ENCODE assay signal across 8 cellular contexts in genomic region chr17:8222630-8223355, GRCh38. TPM values are rescaled to one million over a fixed set of nuclear protein-coding genes. Genes with fewer than 3 reads are reported as not detected.
DNase-seq lines count a peak whose midpoint lies in the region; ATAC-seq, FAIRE-seq and TF ChIP-seq lines count a peak whose summit lies in the region.

No MANE protein-coding gene starts in this region.

- intact Hi-C loops in activated T-helper 1 cell treated with anti-CD3 and anti-CD28 coated beads, Interleukin-12 subunit alpha, Interleukin-12 subunit beta, Interleukin-2, Interleukin-4 antibody, amounts not matched to agents 30 ng/mL and 10 ng/mL and 1 ng/mL, durations not matched to agents 14 hours and 24 hours and 36 hours (cut with micrococcal nuclease), result loop anchor here (1.0 to 10.0 kb wide), 11 partner anchors 25 to 522 kb away; partner anchors contain the start of genes CCDC42, KRABD2 and RANGRF

- no peaks in the 10 kb centered on the region for H3K27me3 ChIP-seq in fibroblast of lung (ENCODE audit: control insufficient read depth, insufficient read depth, low read length)

- POLR2A ChIA-PET in naive thymus-derived CD8-positive, alpha-beta T cell (lab: Charles Lee), result interaction anchor here (0.6 to 15.7 kb wide), 20 partner anchors 13 to 537 kb away, joined by 3 to 437 read pairs (median 30); partner anchors contain the start of genes ALOXE3, AURKB, BORCS6 and CTC1

- H3K9me3 ChIP-seq in fibroblast of lung (ENCODE audit: control insufficient read depth, insufficient read depth, low read depth, low read length), result no peaks in the 10 kb centered on the region

- no peaks in the 10 kb centered on the region for H3K9me3 Mint-ChIP-seq in activated T-helper 1 cell treated with anti-CD3 and anti-CD28 coated beads, Interleukin-12 subunit alpha, Interleukin-12 subunit beta, Interleukin-2, Interleukin-4 antibody, amounts not matched to agents 30 ng/mL and 10 ng/mL and 1 ng/mL, durations not matched to agents 14 hours and 24 hours and 36 hours
- peaks cover 0 to 17% (median 0%) of the 10 kb centered on the region in 9 donors for H3K9me3 Mint-ChIP-seq in naive thymus-derived CD8-positive, alpha-beta T cell
- no peaks in the 10 kb centered on the region for H3K9me3 Mint-ChIP-seq in stimulated activated memory B cell treated with anti-CD40 and anti-IgM and Interleukin-4, amounts not matched to agents 10 μg/mL and 1 μg/mL and 100 μg/mL, for 72 hours

- ATAC-seq in GM21529 (IDR thresholded peaks at IDR 0.05; ENCODE audit: unreplicated experiment), result peak; percentile 38
- peak; percentile 45 to 47 for ATAC-seq in naive thymus-derived CD8-positive, alpha-beta T cell
- peak; percentile 79 for ATAC-seq in stimulated activated memory B cell treated with anti-CD40 and anti-IgM and Interleukin-4, amounts not matched to agents 10 μg/mL and 1 μg/mL and 100 μg/mL, for 72 hours

- H3K4me3 ChIP-seq in Jurkat, Clone E6-1 (ENCODE audit: low read length), result peak overlapping the region; percentile 89
- H3K4me3 ChIP-seq in fibroblast of lung (replicated peaks in 1 of 4; ENCODE audit: control extremely low read depth in 1 of 4, insufficient read depth in 1 of 4, low read depth in 3 of 4, low read length in 4 of 4), result peak overlapping the region; percentile 29 to 92 (median 83)

- no peaks in the 10 kb centered on the region for H4K20me1 ChIP-seq in fibroblast of lung (ENCODE audit: control insufficient read depth, extremely low read depth, insufficient read depth, low read length)

- H3K36me3 ChIP-seq in fibroblast of lung (ENCODE audit: control insufficient read depth, insufficient read depth, low read length), result peaks cover 3% of the 10 kb centered on the region

- TF ChIP-seq CTCF in fibroblast of lung (conservative IDR thresholded peaks at IDR 0.05 in 1 of 2, IDR thresholded peaks at IDR 0.05 in 1 of 2; ENCODE audit: low read depth in 1 of 2, low read length in 2 of 2), result no peak

- no peaks in the 10 kb centered on the region for H3K79me2 ChIP-seq in fibroblast of lung (ENCODE audit: control insufficient read depth, insufficient read depth, low read length)

- peak overlapping the region; percentile 91 for H3K27ac ChIP-seq in fibroblast of lung (ENCODE audit: insufficient read depth, low read length)

- DNase-seq in DMS114 treated with DMSO at 0.1 percent for 48 hours (lab: John Stamatoyannopoulos, UW; ENCODE audit: unreplicated experiment) (peak; percentile 85), RCC 7860 (ENCODE audit: low spot score) (peak; percentile 97), fibroblast of lung (ENCODE audit: low read depth in 2 of 2) (peak; percentile 92 to 95)
- peak; percentile 83 for DNase-seq in Jurkat, Clone E6-1 (ENCODE audit: low read depth, low spot score)
- peak; percentile 85 for DNase-seq in activated T-helper 1 cell treated with anti-CD3 and anti-CD28 coated beads, Interleukin-12 subunit alpha, Interleukin-12 subunit beta, Interleukin-2, Interleukin-4 antibody, amounts not matched to agents 30 ng/mL and 10 ng/mL and 1 ng/mL, durations not matched to agents 14 hours and 24 hours and 36 hours (ENCODE audit: low spot score)
- peak; percentile 80 to 96 (median 90) for DNase-seq in naive thymus-derived CD8-positive, alpha-beta T cell

- H3K27ac Mint-ChIP-seq in activated T-helper 1 cell treated with anti-CD3 and anti-CD28 coated beads, Interleukin-12 subunit alpha, Interleukin-12 subunit beta, Interleukin-2, Interleukin-4 antibody, amounts not matched to agents 30 ng/mL and 10 ng/mL and 1 ng/mL, durations not matched to agents 14 hours and 24 hours and 36 hours, result peak overlapping the region; percentile 98
- peak overlapping the region; percentile 93 to 100 (median 98) for H3K27ac Mint-ChIP-seq in naive thymus-derived CD8-positive, alpha-beta T cell
- peak overlapping the region; percentile 98 for H3K27ac Mint-ChIP-seq in stimulated activated memory B cell treated with anti-CD40 and anti-IgM and Interleukin-4, amounts not matched to agents 10 μg/mL and 1 μg/mL and 100 μg/mL, for 72 hours

- H3K9ac ChIP-seq in fibroblast of lung (ENCODE audit: insufficient read depth, low read length), result peak overlapping the region; percentile 64

- H3K4me2 ChIP-seq in fibroblast of lung (ENCODE audit: extremely low read depth, insufficient read depth, low read length), result peak overlapping the region; percentile 86

- H3K4me1 ChIP-seq in fibroblast of lung (ENCODE audit: control insufficient read depth, extremely low read depth, insufficient read depth, low read length), result peaks cover 3% of the 10 kb centered on the region

- FAIRE-seq in RCC 7860 (lab: Jason Lieb, UNC), result peak; percentile 48

- H2AFZ ChIP-seq in fibroblast of lung (ENCODE audit: low read length), result peak overlapping the region; percentile 61

- peak overlapping the region; percentile 97 for H3K4me3 Mint-ChIP-seq in activated T-helper 1 cell treated with anti-CD3 and anti-CD28 coated beads, Interleukin-12 subunit alpha, Interleukin-12 subunit beta, Interleukin-2, Interleukin-4 antibody, amounts not matched to agents 30 ng/mL and 10 ng/mL and 1 ng/mL, durations not matched to agents 14 hours and 24 hours and 36 hours
- H3K4me3 Mint-ChIP-seq in naive thymus-derived CD8-positive, alpha-beta T cell, result peak overlapping the region; percentile 91 to 99 (median 96)
- peak overlapping the region; percentile 98 for H3K4me3 Mint-ChIP-seq in stimulated activated memory B cell treated with anti-CD40 and anti-IgM and Interleukin-4, amounts not matched to agents 10 μg/mL and 1 μg/mL and 100 μg/mL, for 72 hours

- H3K27me3 Mint-ChIP-seq in activated T-helper 1 cell treated with anti-CD3 and anti-CD28 coated beads, Interleukin-12 subunit alpha, Interleukin-12 subunit beta, Interleukin-2, Interleukin-4 antibody, amounts not matched to agents 30 ng/mL and 10 ng/mL and 1 ng/mL, durations not matched to agents 14 hours and 24 hours and 36 hours (ENCODE audit: insufficient read depth), result peaks cover 21% of the 10 kb centered on the region
- H3K27me3 Mint-ChIP-seq in naive thymus-derived CD8-positive, alpha-beta T cell, result peaks cover 0 to 19% (median 0%) of the 10 kb centered on the region in 5 donors
- H3K27me3 Mint-ChIP-seq in stimulated activated memory B cell treated with anti-CD40 and anti-IgM and Interleukin-4, amounts not matched to agents 10 μg/mL and 1 μg/mL and 100 μg/mL, for 72 hours, result no peaks in the 10 kb centered on the region

- H3K36me3 Mint-ChIP-seq in activated T-helper 1 cell treated with anti-CD3 and anti-CD28 coated beads, Interleukin-12 subunit alpha, Interleukin-12 subunit beta, Interleukin-2, Interleukin-4 antibody, amounts not matched to agents 30 ng/mL and 10 ng/mL and 1 ng/mL, durations not matched to agents 14 hours and 24 hours and 36 hours (ENCODE audit: low read depth), result peaks cover 19% of the 10 kb centered on the region
- peaks cover 0 to 32% (median 22%) of the 10 kb centered on the region in 3 donors for H3K36me3 Mint-ChIP-seq in naive thymus-derived CD8-positive, alpha-beta T cell
- H3K36me3 Mint-ChIP-seq in stimulated activated memory B cell treated with anti-CD40 and anti-IgM and Interleukin-4, amounts not matched to agents 10 μg/mL and 1 μg/mL and 100 μg/mL, for 72 hours, result peaks cover 16% of the 10 kb centered on the region

- peaks cover 70% of the 10 kb centered on the region for H3K4me1 Mint-ChIP-seq in activated T-helper 1 cell treated with anti-CD3 and anti-CD28 coated beads, Interleukin-12 subunit alpha, Interleukin-12 subunit beta, Interleukin-2, Interleukin-4 antibody, amounts not matched to agents 30 ng/mL and 10 ng/mL and 1 ng/mL, durations not matched to agents 14 hours and 24 hours and 36 hours (ENCODE audit: low read depth)
- H3K4me1 Mint-ChIP-seq in naive thymus-derived CD8-positive, alpha-beta T cell, result peaks cover 43 to 72% (median 66%) of the 10 kb centered on the region in 4 donors
- H3K4me1 Mint-ChIP-seq in stimulated activated memory B cell treated with anti-CD40 and anti-IgM and Interleukin-4, amounts not matched to agents 10 μg/mL and 1 μg/mL and 100 μg/mL, for 72 hours, result peaks cover 57% of the 10 kb centered on the region

RNA-seq across cellular contexts. Expression of gene AURKB, which starts 12.4 kb away (rescaled TPM):
- 216 TPM for polyA plus RNA-seq in Jurkat, Clone E6-1 (2012; ENCODE audit: insufficient read depth, insufficient read length)
- total RNA-seq in activated T-helper 1 cell treated with anti-CD3 and anti-CD28 coated beads, Interleukin-12 subunit alpha, Interleukin-12 subunit beta, Interleukin-2, Interleukin-4 antibody, amounts not matched to agents 30 ng/mL and 10 ng/mL and 1 ng/mL, durations not matched to agents 14 hours and 24 hours and 36 hours, result 82.2 and 88.7 TPM in 2 replicates
- total RNA-seq in fibroblast of lung, result 0.26 and 8.4 TPM in 2 replicates
- polyA plus RNA-seq in fibroblast of lung, result 7.5 and 37.8 TPM in 2 replicates
- polyA plus RNA-seq in fibroblast of lung (2012), result 7.8 and 49.3 TPM in 2 replicates
- polyA minus RNA-seq in fibroblast of lung (ENCODE audit: low replicate concordance), result 22.6 and 25.3 TPM in 2 replicates
- total RNA-seq in naive thymus-derived CD8-positive, alpha-beta T cell, result not detected
- polyA plus RNA-seq in naive thymus-derived CD8-positive, alpha-beta T cell, result not detected

RNA-seq across cellular contexts. Expression of gene CTC1, which starts 25.1 kb away (rescaled TPM):
- 31.8 TPM for polyA plus RNA-seq in Jurkat, Clone E6-1 (2012; ENCODE audit: insufficient read depth, insufficient read length)
- 68.5 and 76.3 TPM in 2 replicates for total RNA-seq in activated T-helper 1 cell treated with anti-CD3 and anti-CD28 coated beads, Interleukin-12 subunit alpha, Interleukin-12 subunit beta, Interleukin-2, Interleukin-4 antibody, amounts not matched to agents 30 ng/mL and 10 ng/mL and 1 ng/mL, durations not matched to agents 14 hours and 24 hours and 36 hours
- total RNA-seq in fibroblast of lung, result 4.6 and 5.0 TPM in 2 replicates
- polyA plus RNA-seq in fibroblast of lung, result 4.7 and 6.9 TPM in 2 replicates
- 5.5 and 5.9 TPM in 2 replicates for polyA plus RNA-seq in fibroblast of lung (2012)
- 17.6 and 41.4 TPM in 2 replicates for polyA minus RNA-seq in fibroblast of lung (ENCODE audit: low replicate concordance)
- total RNA-seq in naive thymus-derived CD8-positive, alpha-beta T cell, result 100 to 1,000 TPM; 278 to 288 TPM
- polyA plus RNA-seq in naive thymus-derived CD8-positive, alpha-beta T cell, result 10 to 100 TPM; 15.5 to 27.6 (median 21.9) TPM

RNA-seq across cellular contexts. Expression of gene PFAS, which starts 26.3 kb away (rescaled TPM):
- 44.7 TPM for polyA plus RNA-seq in Jurkat, Clone E6-1 (2012; ENCODE audit: insufficient read depth, insufficient read length)
- 189 and 204 TPM in 2 replicates for total RNA-seq in activated T-helper 1 cell treated with anti-CD3 and anti-CD28 coated beads, Interleukin-12 subunit alpha, Interleukin-12 subunit beta, Interleukin-2, Interleukin-4 antibody, amounts not matched to agents 30 ng/mL and 10 ng/mL and 1 ng/mL, durations not matched to agents 14 hours and 24 hours and 36 hours
- total RNA-seq in fibroblast of lung, result 9.4 and 11.3 TPM in 2 replicates
- polyA plus RNA-seq in fibroblast of lung, result 9.8 and 20.8 TPM in 2 replicates
- 11.6 and 25.2 TPM in 2 replicates for polyA plus RNA-seq in fibroblast of lung (2012)
- polyA minus RNA-seq in fibroblast of lung (ENCODE audit: low replicate concordance), result 58.3 and 243 TPM in 2 replicates
- 10 to 100 TPM; 41.4 to 44.0 TPM for total RNA-seq in naive thymus-derived CD8-positive, alpha-beta T cell
- 10 to 100 TPM; 10.1 to 20.9 (median 19.8) TPM for polyA plus RNA-seq in naive thymus-derived CD8-positive, alpha-beta T cell

RNA-seq across cellular contexts. Expression of gene BORCS6, which starts 32.8 kb away (rescaled TPM):
- polyA plus RNA-seq in Jurkat, Clone E6-1 (2012; ENCODE audit: insufficient read depth, insufficient read length), result 7.1 TPM
- total RNA-seq in activated T-helper 1 cell treated with anti-CD3 and anti-CD28 coated beads, Interleukin-12 subunit alpha, Interleukin-12 subunit beta, Interleukin-2, Interleukin-4 antibody, amounts not matched to agents 30 ng/mL and 10 ng/mL and 1 ng/mL, durations not matched to agents 14 hours and 24 hours and 36 hours, result 6.3 and 6.7 TPM in 2 replicates
- 6.9 and 11.4 TPM in 2 replicates for total RNA-seq in fibroblast of lung
- polyA plus RNA-seq in fibroblast of lung, result 2.8 and 2.9 TPM in 2 replicates
- 4.5 and 5.6 TPM in 2 replicates for polyA plus RNA-seq in fibroblast of lung (2012)
- 3.2 and 4.0 TPM in 2 replicates for polyA minus RNA-seq in fibroblast of lung (ENCODE audit: low replicate concordance)
- total RNA-seq in naive thymus-derived CD8-positive, alpha-beta T cell, result 10 to 100 TPM; 15.1 to 15.5 TPM
- 10 to 100 TPM; 16.1 to 22.6 (median 16.9) TPM for polyA plus RNA-seq in naive thymus-derived CD8-positive, alpha-beta T cell

RNA-seq across cellular contexts. Expression of gene TMEM107, which starts 46.6 kb away (rescaled TPM):
- polyA plus RNA-seq in Jurkat, Clone E6-1 (2012; ENCODE audit: insufficient read depth, insufficient read length), result 16.5 TPM
- 19.3 and 20.8 TPM in 2 replicates for total RNA-seq in activated T-helper 1 cell treated with anti-CD3 and anti-CD28 coated beads, Interleukin-12 subunit alpha, Interleukin-12 subunit beta, Interleukin-2, Interleukin-4 antibody, amounts not matched to agents 30 ng/mL and 10 ng/mL and 1 ng/mL, durations not matched to agents 14 hours and 24 hours and 36 hours
- total RNA-seq in fibroblast of lung, result 15.4 and 36.0 TPM in 2 replicates
- polyA plus RNA-seq in fibroblast of lung, result 9.8 and 13.0 TPM in 2 replicates
- 9.9 and 11.9 TPM in 2 replicates for polyA plus RNA-seq in fibroblast of lung (2012)
- polyA minus RNA-seq in fibroblast of lung (ENCODE audit: low replicate concordance), result 27.9 and 61.8 TPM in 2 replicates
- 10 to 100 TPM; 17.2 to 19.4 TPM for total RNA-seq in naive thymus-derived CD8-positive, alpha-beta T cell
- 10 to 100 TPM; 36.4 to 55.3 (median 41.9) TPM for polyA plus RNA-seq in naive thymus-derived CD8-positive, alpha-beta T cell

Comparison
In these comparisons a context has a peak if more than half of its experiments do, and no peak if none do; other contexts are left out.
1. Peak in every context shown above with its lines: DNase-seq, ATAC-seq, H3K4me3 ChIP-seq and H3K27ac ChIP-seq.
2. RNA of gene CTC1, which starts 25.1 kb away (total RNA-seq): 278 to 288 TPM in naive thymus-derived CD8-positive, alpha-beta T cell and 68.5 to 76.3 TPM in activated T-helper 1 cell treated with anti-CD3 and anti-CD28 coated beads, Interleukin-12 subunit alpha, Interleukin-12 subunit beta, Interleukin-2, Interleukin-4 antibody, amounts not matched to agents 30 ng/mL and 10 ng/mL and 1 ng/mL, durations not matched to agents 14 hours and 24 hours and 36 hours; 4.6 to 5.0 TPM in fibroblast of lung; every median in the first group is over 10 times any median in the second.